8 cellular contexts compared by ENCODE assay signal in genomic region chr3:136860541-136860940, GRCh38. TPM values are rescaled to one million over a fixed set of nuclear protein-coding genes. Genes with fewer than 3 reads are reported as not detected.
A peak's percentile ranks its signal among the peaks of the same experiment; 100 is the strongest.
DNase-seq lines count a peak whose midpoint lies in the region; ATAC-seq and TF ChIP-seq lines count a peak whose summit lies in the region.

No MANE protein-coding gene starts in this region.

- no peak for ATAC-seq in GM18867 (IDR thresholded peaks at IDR 0.05; ENCODE audit: unreplicated experiment)

- no peak overlapping the region for H2AFZ ChIP-seq in mammary epithelial cell (ENCODE audit: low read depth, low read length)

- peak; percentile 77 for DNase-seq in DMS 273 (lab: John Stamatoyannopoulos, UW; ENCODE audit: unreplicated experiment)
- DNase-seq in MG63 = no peak
- DNase-seq in mammary epithelial cell = no peak
- DNase-seq in tibial artery = no peak
- DNase-seq in glomerular visceral epithelial cell (ENCODE audit: extremely low spot score) = no peak
- no peak for DNase-seq in HuH-7.5 (ENCODE audit: low spot score)

- H3K9me3 ChIP-seq in MG63 = no peaks in the 10 kb centered on the region
- no peaks in the 10 kb centered on the region for H3K9me3 ChIP-seq in mammary epithelial cell (replicated peaks; ENCODE audit: insufficient read depth, low read length)
- H3K9me3 ChIP-seq in tibial artery = no peaks in the 10 kb centered on the region

- WGBS in mammary epithelial cell (ENCODE audit: low coverage, missing lambda C conversion rate) = 100% methylated on average over 4 of the region's 4 CpGs

- H3K9ac ChIP-seq in mammary epithelial cell (ENCODE audit: insufficient read depth, low read length) = no peak overlapping the region

- BruUV-seq in mammary epithelial cell (replicated peaks; lab: Mats Ljungman, UMichigan) = no TSS peak

- no peaks in the 10 kb centered on the region for H3K27me3 ChIP-seq in MG63
- H3K27me3 ChIP-seq in mammary epithelial cell (ENCODE audit: insufficient read depth, low read length) = no peaks in the 10 kb centered on the region
- no peaks in the 10 kb centered on the region for H3K27me3 ChIP-seq in tibial artery

- no peaks in the 10 kb centered on the region for H3K27me3 Mint-ChIP-seq in nephron (ENCODE audit: low read depth)

- CTCF ChIA-PET in mammary epithelial cell (lab: Charles Lee; ENCODE audit: low non-redundant PET) = no interaction called here

- H3K4me3 ChIP-seq in MG63 = peak overlapping the region; percentile 72
- H3K4me3 ChIP-seq in mammary epithelial cell (replicated peaks in 1 of 3; ENCODE audit: insufficient read depth in 1 of 3, low read depth in 2 of 3, low read length in 3 of 3) = peak overlapping the region; percentile 5 to 88 (median 63)
- H3K4me3 ChIP-seq in tibial artery = peak overlapping the region in 1 of 2 donors; percentile 76

- intact Hi-C loops in mammary epithelial cell (cut with micrococcal nuclease) = loop anchor here (2.0 to 5.0 kb wide), 4 partner anchors 22 to 132 kb away; partner anchors contain the start of gene IL20RB
- intact Hi-C loops in tibial artery (cut with DNase I; ENCODE audit: low total_unique reads) = loop anchor here (10.0 kb wide), 3 partner anchors 106 to 666 kb away; partner anchors contain the start of genes MSL2 and STAG1

- dilution Hi-C loops in mammary epithelial cell (cut with HindIII; ENCODE audit: low sequenced_read_pairs) = loop anchor here (5.0 kb wide), 1 partner anchor 77 kb away; no protein-coding TSS in a partner anchor

- H3K27ac Mint-ChIP-seq in nephron = peak overlapping the region; percentile 70 to 98 (median 94)

- H4K20me1 ChIP-seq in mammary epithelial cell (ENCODE audit: insufficient read depth, low read length) = no peaks in the 10 kb centered on the region

- TF ChIP-seq CTCF in mammary epithelial cell (conservative IDR thresholded peaks at IDR 0.05 in 1 of 2, IDR thresholded peaks at IDR 0.05 in 1 of 2; ENCODE audit: extremely low read depth in 1 of 2, insufficient read depth in 1 of 2, low read depth in 1 of 2, low read length in 2 of 2) = no peak
- no peak for TF ChIP-seq CTCF in nephron (IDR thresholded peaks at IDR 0.05; ENCODE audit: unreplicated experiment in 3 of 3)
- TF ChIP-seq CTCF in tibial artery (IDR thresholded peaks at IDR 0.05) = no peak

- peaks cover 30% of the 10 kb centered on the region for H3K36me3 Mint-ChIP-seq in nephron (ENCODE audit: low read depth)

- H3K4me1 Mint-ChIP-seq in nephron = peaks cover 28% of the 10 kb centered on the region

- H3K9me3 Mint-ChIP-seq in nephron = peaks cover 3% of the 10 kb centered on the region

- no peak overlapping the region for H3K27ac ChIP-seq in mammary epithelial cell (ENCODE audit: insufficient read depth, low read depth, low read length)
- no peak overlapping the region for H3K27ac ChIP-seq in tibial artery

- H3K79me2 ChIP-seq in mammary epithelial cell (ENCODE audit: insufficient read depth, low read length) = peaks cover 67% of the 10 kb centered on the region

- H3K4me2 ChIP-seq in mammary epithelial cell (ENCODE audit: insufficient read depth, low read depth, low read length) = peak overlapping the region; percentile 92

- peaks cover 11% of the 10 kb centered on the region for H3K4me1 ChIP-seq in mammary epithelial cell (ENCODE audit: insufficient read depth, low read length)
- H3K4me1 ChIP-seq in tibial artery = peaks cover 0 to 19% (median 10%) of the 10 kb centered on the region in 4 donors

- H3K36me3 ChIP-seq in MG63 (peaks cover 21% of the 10 kb centered on the region), mammary epithelial cell (ENCODE audit: insufficient read depth, low read length) (no peaks in the 10 kb centered on the region), tibial artery (no peaks in the 10 kb centered on the region)

- in situ Hi-C loops in mammary epithelial cell (cut with MboI; ENCODE audit: low sequenced_read_pairs in 2 of 2) = no loop called here

- peak overlapping the region; percentile 92 to 96 (median 96) for H3K4me3 Mint-ChIP-seq in nephron

RNA-seq across cellular contexts. Expression of gene NCK1, which starts 1.5 kb away (rescaled TPM):
- total RNA-seq in MG63 (2014; rRNA removed; shearing (Covaris generic); ENCODE audit: low replicate concordance) = 48.6 and 107 TPM in 2 replicates
- 10 to 100 TPM; 46.2 to 47.0 TPM for total RNA-seq in mammary epithelial cell
- 33.0 TPM for polyA plus RNA-seq in mammary epithelial cell
- polyA minus RNA-seq in mammary epithelial cell = 25.1 TPM

RNA-seq across cellular contexts. Expression of gene SLC35G2, which starts 41.6 kb away (rescaled TPM):
- 6.7 and 8.9 TPM in 2 replicates for total RNA-seq in MG63 (2014; rRNA removed; shearing (Covaris generic); ENCODE audit: low replicate concordance)
- total RNA-seq in mammary epithelial cell = 1 to 10 TPM; 3.9 to 6.0 TPM
- polyA plus RNA-seq in mammary epithelial cell = 3.9 TPM
- 7.3 TPM for polyA minus RNA-seq in mammary epithelial cell
